9 cellular contexts compared by ENCODE assay signal in genomic region chr2:241275910-241276309, GRCh38.
"Had no signal": no experiment of that assay in that cellular context is flagged by ENCODE, and none has a peak within 500 bp of the region (broad histone marks: within the 10 kb centered on the region; RNA-seq: fewer than 3 reads in every experiment).

No MANE protein-coding gene starts in this region.

- ATAC-seq: HCT116 had no signal

- H3K27ac Mint-ChIP-seq: HFFc6, IgD-negative memory B cell had no signal

- H3K4me3 Mint-ChIP-seq: HFFc6 had no signal

- H2AFZ ChIP-seq: GM23248 had no signal

- H3K9ac ChIP-seq: GM23248 had no signal

- H3K4me3 ChIP-seq: GM23248, HAP-1 had no signal

- DNase-seq: GM23248, GOT3, H7, HFFc6, KG1 had no signal

- H3K27me3 Mint-ChIP-seq: IgD-negative memory B cell had no signal

- H3K27ac ChIP-seq: GM23248, HL-60 had no signal

- H3K36me3 Mint-ChIP-seq: IgD-negative memory B cell had no signal
